Comparison of ENCODE assay signal across 10 cellular contexts in the genomic region with DNA sequence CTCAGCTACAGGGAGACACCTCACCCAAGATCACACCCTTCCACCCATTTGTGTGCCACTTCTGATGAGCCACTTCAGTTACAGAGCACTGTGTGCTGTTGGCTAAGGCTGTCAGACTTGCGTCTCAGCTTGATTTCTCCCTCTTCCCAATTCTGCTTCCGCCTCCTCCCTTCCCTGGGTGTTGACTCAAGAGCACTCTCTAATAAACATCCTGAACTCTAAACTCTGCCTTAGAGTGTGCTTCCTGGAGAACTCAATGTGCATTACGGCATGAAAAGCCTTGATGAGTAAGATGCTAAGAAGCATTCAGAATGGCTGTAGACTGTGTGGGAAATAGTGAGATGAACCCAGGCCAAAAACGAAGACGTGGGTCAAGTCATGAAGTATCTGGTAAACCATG. TPM values are rescaled to one million over a fixed set of nuclear protein-coding genes. Genes with fewer than 3 reads are reported as not detected.
A peak's percentile ranks its signal among the peaks of the same experiment; 100 is the strongest.
DNase-seq lines count a peak whose midpoint lies in the region; ATAC-seq and TF ChIP-seq lines count a peak whose summit lies in the region.
"Had no signal": no experiment of that assay in that cellular context is flagged by ENCODE, and none has a peak within 500 bp of the region (broad histone marks: within the 10 kb centered on the region; RNA-seq: fewer than 3 reads in every experiment).

No MANE protein-coding gene starts in this region.

- no peak for TF ChIP-seq CTCF in astrocyte of the spinal cord (IDR thresholded peaks at IDR 0.05; ENCODE audit: low read depth, low read length)
- TF ChIP-seq CTCF in upper lobe of right lung (IDR thresholded peaks at IDR 0.05) = no peak

- DNase-seq in Right ventricle myocardium inferior (ENCODE audit: missing footprints) (no peak), cardiac septum (ENCODE audit: low spot score) (no peak), astrocyte of the spinal cord (ENCODE audit: low read depth, low spot score) (peak; percentile 36), kidney tubule cell (ENCODE audit: low spot score) (peak; percentile 33), upper lobe of right lung (no peak)
- DNase-seq: nephron progenitor cell had no signal

- peaks cover 3% of the 10 kb centered on the region for H3K4me1 ChIP-seq in upper lobe of right lung
- H3K4me1 ChIP-seq: breast epithelium had no signal

- no peaks in the 10 kb centered on the region for H3K36me3 ChIP-seq in upper lobe of right lung
- H3K36me3 ChIP-seq: breast epithelium had no signal

- in situ Hi-C loops in astrocyte of the spinal cord (cut with HindIII; ENCODE audit: low sequenced_read_pairs) = no loop called here

- no peaks in the 10 kb centered on the region for H3K9me3 ChIP-seq in upper lobe of right lung
- H3K9me3 ChIP-seq: breast epithelium had no signal

- no peak overlapping the region for H3K4me3 ChIP-seq in astrocyte of the spinal cord (ENCODE audit: low read depth, low read length)
- H3K4me3 ChIP-seq in upper lobe of right lung = no peak overlapping the region
- H3K4me3 ChIP-seq: breast epithelium had no signal

- ATAC-seq in Right ventricle myocardium inferior = peak; percentile 52
- peak; percentile 90 for ATAC-seq in upper lobe of right lung
- no peak for ATAC-seq in GM19397 (IDR thresholded peaks at IDR 0.05; ENCODE audit: unreplicated experiment)
- no peak for ATAC-seq in HG02938 (IDR thresholded peaks at IDR 0.05; ENCODE audit: unreplicated experiment)
- ATAC-seq in HG03175 (IDR thresholded peaks at IDR 0.05; ENCODE audit: unreplicated experiment) = no peak

- intact Hi-C loops in Right ventricle myocardium inferior (cut with DNase I) = loop anchor here (2.0 kb wide), 1 partner anchor 55 kb away; a partner anchor contains a TSS
- intact Hi-C loops in cardiac septum (cut with DNase I) = loop anchor here (5.0 kb wide), 1 partner anchor 55 kb away; a partner anchor contains a TSS
- intact Hi-C loops in upper lobe of right lung (cut with DNase I) = no loop called here

- H3K27me3 ChIP-seq in upper lobe of right lung = no peaks in the 10 kb centered on the region
- H3K27me3 ChIP-seq: breast epithelium had no signal

- peak overlapping the region; percentile 28 for H3K27ac ChIP-seq in upper lobe of right lung

RNA-seq across cellular contexts. Expression of a gene that starts 54.9 kb away (rescaled TPM):
- total RNA-seq in Right ventricle myocardium inferior = 58.5 TPM
- 57.9 TPM for total RNA-seq in cardiac septum
- total RNA-seq in upper lobe of right lung = 134 TPM

Comparison
In these comparisons a context has a peak if more than half of its experiments do, and no peak if none do; other contexts are left out.
1. ATAC-seq: peak in Right ventricle myocardium inferior (single experiment) and upper lobe of right lung (single experiment); none in GM19397 (single experiment), HG02938 (single experiment) and HG03175 (single experiment).
2. DNase-seq: peak in astrocyte of the spinal cord (single experiment) and kidney tubule cell (single experiment); none in Right ventricle myocardium inferior (single experiment), cardiac septum (single experiment) and upper lobe of right lung (single experiment).